ENCODE assay signal across 11 cellular contexts in the genomic region with DNA sequence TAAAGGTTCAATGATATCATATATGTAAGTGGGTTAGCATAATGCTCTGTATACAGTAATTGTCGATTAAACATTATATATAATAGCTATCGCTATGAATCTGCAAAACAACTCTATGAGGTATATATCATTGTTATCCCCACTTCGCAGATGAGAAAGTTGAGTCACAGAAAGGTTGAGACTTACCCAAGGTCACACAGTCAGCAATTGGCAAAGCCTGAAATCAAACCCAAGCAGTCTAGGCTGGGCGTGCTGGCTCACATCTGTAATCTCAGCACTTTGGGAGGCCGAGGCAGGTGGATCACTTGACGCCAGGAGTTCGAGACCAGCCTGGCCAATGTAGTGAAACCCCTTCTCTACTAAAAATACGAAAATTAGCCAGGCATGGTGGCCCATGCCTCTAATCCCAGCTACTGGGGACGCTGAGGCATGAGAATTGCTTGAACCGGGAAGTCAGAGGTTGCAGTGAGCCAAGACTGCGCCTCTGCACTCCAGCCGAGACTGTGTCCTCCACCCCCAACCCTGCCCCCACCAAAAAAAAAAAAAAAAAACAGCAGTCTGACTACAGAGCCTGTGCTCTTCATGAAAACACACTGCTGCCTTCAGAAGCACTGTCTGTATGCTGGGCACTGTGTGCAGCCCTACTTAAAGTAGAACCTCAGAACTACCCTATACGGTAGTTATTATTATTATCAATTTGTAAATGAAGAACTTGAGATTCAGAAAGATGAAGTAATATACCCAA. TPM values are rescaled to one million over a fixed set of nuclear protein-coding genes. Genes with fewer than 3 reads are reported as not detected.
DNase-seq lines count a peak whose midpoint lies in the region; ATAC-seq and TF ChIP-seq lines count a peak whose summit lies in the region.
"Had no signal": no experiment of that assay in that cellular context is flagged by ENCODE, and none has a peak within 500 bp of the region (broad histone marks: within the 10 kb centered on the region; RNA-seq: fewer than 3 reads in every experiment).

No MANE protein-coding gene starts in this region.

- no peaks in the 10 kb centered on the region for H3K27me3 Mint-ChIP-seq in CD4-positive, alpha-beta T cell
- H3K27me3 Mint-ChIP-seq in brain: peaks cover 5% of the 10 kb centered on the region
- H3K27me3 Mint-ChIP-seq in naive B cell: peaks cover 4 to 6% (median 5%) of the 10 kb centered on the region in 3 donors

- DNase-seq in CD4-positive, alpha-beta T cell: no peak
- DNase-seq in naive B cell (no peak), inferior parietal cortex (ENCODE audit: extremely low spot score) (no peak), kidney glomerular epithelial cell (lab: John Stamatoyannopoulos, UW) (no peak), brain microvascular endothelial cell (no peak), anterior cingulate cortex (lab: John Stamatoyannopoulos, UW) (no peak)
- DNase-seq: activated CD8-positive, alpha-beta memory T cell treated with anti-CD3 and anti-CD28 coated beads, Interleukin-2, amount 50 U/mL, for 4 hours; effector CD8-positive, alpha-beta T cell; GF-D8 had no signal

- H3K9ac ChIP-seq in KMS-11: no peak overlapping the region

- in situ Hi-C loops in brain microvascular endothelial cell (cut with HindIII; ENCODE audit: low pct_ligation_motif_present, low sequenced_read_pairs): no loop called here

- peak overlapping the region; percentile 93 for H3K27ac Mint-ChIP-seq in CD4-positive, alpha-beta T cell
- H3K27ac Mint-ChIP-seq in brain: peak overlapping the region in 3 of 5 experiments; percentile 86 to 99 (median 91)
- H3K27ac Mint-ChIP-seq in naive B cell: peak overlapping the region; percentile 71 to 100 (median 94)

- H3K4me3 Mint-ChIP-seq in CD4-positive, alpha-beta T cell: peak overlapping the region; percentile 71
- peak overlapping the region; percentile 95 to 99 (median 98) for H3K4me3 Mint-ChIP-seq in brain
- peak overlapping the region; percentile 42 to 100 (median 92) for H3K4me3 Mint-ChIP-seq in naive B cell

- TF ChIP-seq CTCF in CD4-positive, alpha-beta T cell (IDR thresholded peaks at IDR 0.05): no peak
- TF ChIP-seq CTCF in KMS-11 (conservative IDR thresholded peaks at IDR 0.05; ENCODE audit: low read depth, low read length): no peak
- TF ChIP-seq CTCF in brain (conservative IDR thresholded peaks at IDR 0.05): no peak
- no peak for TF ChIP-seq CTCF in brain microvascular endothelial cell (IDR thresholded peaks at IDR 0.05; ENCODE audit: low read depth, low read length, missing control alignments)

- intact Hi-C loops in CD4-positive, alpha-beta T cell (cut with DNase I, micrococcal nuclease): loop anchor here in 1 of 2 experiments (1.0 kb wide), 1 partner anchor 15 kb away; no protein-coding TSS in a partner anchor

- H4K20me1 ChIP-seq in KMS-11 (ENCODE audit: insufficient read depth): no peaks in the 10 kb centered on the region

- H3K4me1 Mint-ChIP-seq in CD4-positive, alpha-beta T cell (ENCODE audit: low read depth): peaks cover 41% of the 10 kb centered on the region
- H3K4me1 Mint-ChIP-seq in brain (peaks cover 54% of the 10 kb centered on the region), naive B cell (peaks cover 50 to 77% (median 62%) of the 10 kb centered on the region in 3 donors)

- no peaks in the 10 kb centered on the region for H3K9me3 ChIP-seq in CD4-positive, alpha-beta T cell (ENCODE audit: control insufficient read depth, low read length)

- peaks cover 39% of the 10 kb centered on the region for H3K4me1 ChIP-seq in KMS-11 (ENCODE audit: low read depth, poor library complexity, severe bottlenecking)

- no peaks in the 10 kb centered on the region for H3K27me3 ChIP-seq in CD4-positive, alpha-beta T cell (ENCODE audit: control insufficient read depth, insufficient read depth, low read length)
- no peaks in the 10 kb centered on the region for H3K27me3 ChIP-seq in KMS-11 (ENCODE audit: insufficient read depth, low read depth)
- no peaks in the 10 kb centered on the region for H3K27me3 ChIP-seq in brain microvascular endothelial cell (replicated peaks)

- no peak overlapping the region for H2AFZ ChIP-seq in KMS-11 (ENCODE audit: low read depth)

- H3K27ac ChIP-seq in CD4-positive, alpha-beta T cell (ENCODE audit: low read depth, low read length): no peak overlapping the region
- no peak overlapping the region for H3K27ac ChIP-seq in KMS-11
- H3K27ac ChIP-seq in brain microvascular endothelial cell: no peak overlapping the region

- CTCF ChIA-PET in CD4-positive, alpha-beta T cell (lab: Charles Lee): interaction anchor here (0.8 kb wide), 1 partner anchor 61 kb away, joined by 3 read pairs; no protein-coding TSS in a partner anchor

- 0 out of 2 replicates have a peak, but pooled peaks cover 3% of the 10 kb centered on the region for H3K36me3 ChIP-seq in KMS-11 (ENCODE audit: insufficient read depth)
- peaks cover 8% of the 10 kb centered on the region for H3K36me3 ChIP-seq in brain microvascular endothelial cell (replicated peaks)

- peaks cover 7% of the 10 kb centered on the region; the same call in 1 of the 2 replicates for H3K79me2 ChIP-seq in KMS-11 (ENCODE audit: insufficient read depth, low read depth)

- no peak for ATAC-seq in CD4-positive, alpha-beta T cell (ENCODE audit: poor library complexity)
- no peak for ATAC-seq in naive B cell (ENCODE audit: low read depth in 2 of 2)

- POLR2A ChIA-PET in CD4-positive, alpha-beta T cell (lab: Charles Lee): interaction anchor here (3.6 to 5.9 kb wide), 2 partner anchors 19 to 23 kb away, joined by 52 to 79 read pairs; partner anchors contain the start of gene PPP6R1

- H3K4me2 ChIP-seq in KMS-11: peak overlapping the region; percentile 90; the same call in 1 of the 2 replicates

- H3K4me3 ChIP-seq in KMS-11 (IDR thresholded peaks at IDR 0.05; ENCODE audit: insufficient read depth, low read depth, low read length) (no peak overlapping the region), brain microvascular endothelial cell (ENCODE audit: low read depth, low read length) (no peak overlapping the region)

- no peaks in the 10 kb centered on the region for H3K9me3 Mint-ChIP-seq in CD4-positive, alpha-beta T cell
- no peaks in the 10 kb centered on the region for H3K9me3 Mint-ChIP-seq in brain
- no peaks in the 10 kb centered on the region for H3K9me3 Mint-ChIP-seq in naive B cell

- peaks cover 45% of the 10 kb centered on the region for H3K36me3 Mint-ChIP-seq in CD4-positive, alpha-beta T cell (ENCODE audit: low read depth)
- H3K36me3 Mint-ChIP-seq in brain: peaks cover 21% of the 10 kb centered on the region
- H3K36me3 Mint-ChIP-seq in naive B cell: peaks cover 0 to 2% of the 10 kb centered on the region in 2 donors

RNA-seq across cellular contexts. Expression of gene HSPBP1, which starts 1.3 kb away (rescaled TPM):
- total RNA-seq in CD4-positive, alpha-beta T cell: 10 to 100 TPM; 14.3 to 15.1 TPM
- polyA plus RNA-seq in brain (ENCODE audit: insufficient read depth, low read depth, low replicate concordance) (97.1 TPM), naive B cell (ENCODE audit: low read depth in 6 of 6) (10 to 100 TPM; 22.6 to 40.0 (median 32.6) TPM)

RNA-seq across cellular contexts. Expression of gene BRSK1, which starts 5.2 kb away (rescaled TPM):
- total RNA-seq in CD4-positive, alpha-beta T cell: 1 to 10 TPM; 2.6 to 2.7 TPM
- polyA plus RNA-seq in brain (ENCODE audit: insufficient read depth, low read depth, low replicate concordance) (111 TPM), naive B cell (ENCODE audit: low read depth in 6 of 6) (not detected)

RNA-seq across cellular contexts. Expression of gene PPP6R1, which starts 19.7 kb away (rescaled TPM):
- total RNA-seq in CD4-positive, alpha-beta T cell: 100 to 1,000 TPM; 172 to 182 TPM
- polyA plus RNA-seq in brain (ENCODE audit: insufficient read depth, low read depth, low replicate concordance): 61.8 TPM
- polyA plus RNA-seq in naive B cell (ENCODE audit: low read depth in 6 of 6): 10 to 100 TPM; 21.4 to 81.1 (median 41.1) TPM

RNA-seq across cellular contexts. Expression of gene TMEM150B, which starts 46.6 kb away (rescaled TPM):
- not detected for total RNA-seq in CD4-positive, alpha-beta T cell
- 1.0 TPM for polyA plus RNA-seq in brain (ENCODE audit: insufficient read depth, low read depth, low replicate concordance)
- polyA plus RNA-seq in naive B cell (ENCODE audit: low read depth in 6 of 6): not detected

RNA-seq across cellular contexts. Expression of gene TMEM86B, which starts 50.0 kb away (rescaled TPM):
- 10 to 100 TPM; 11.7 to 11.8 TPM for total RNA-seq in CD4-positive, alpha-beta T cell
- polyA plus RNA-seq in brain (ENCODE audit: insufficient read depth, low read depth, low replicate concordance) (7.0 TPM), naive B cell (ENCODE audit: low read depth in 6 of 6) (1 to 10 TPM in 2 of 6 donors, under 1 TPM in 2, not detected in 2; 0.25 to 1.5 (median 0.76) TPM)

Comparison
In these comparisons a context has a peak if more than half of its experiments do, and no peak if none do; other contexts are left out.
1. RNA of gene BRSK1, which starts 5.2 kb away (polyA plus RNA-seq): 111 TPM in brain (single experiment); not detected in naive B cell; every median in the first group is over 10 times any median in the second.
2. Peak in every context shown above with its lines, with median percentiles within 50 percentile points of each other: H3K27ac Mint-ChIP-seq and H3K4me3 Mint-ChIP-seq.